14 cellular contexts compared by ENCODE assay signal in the genomic region with DNA sequence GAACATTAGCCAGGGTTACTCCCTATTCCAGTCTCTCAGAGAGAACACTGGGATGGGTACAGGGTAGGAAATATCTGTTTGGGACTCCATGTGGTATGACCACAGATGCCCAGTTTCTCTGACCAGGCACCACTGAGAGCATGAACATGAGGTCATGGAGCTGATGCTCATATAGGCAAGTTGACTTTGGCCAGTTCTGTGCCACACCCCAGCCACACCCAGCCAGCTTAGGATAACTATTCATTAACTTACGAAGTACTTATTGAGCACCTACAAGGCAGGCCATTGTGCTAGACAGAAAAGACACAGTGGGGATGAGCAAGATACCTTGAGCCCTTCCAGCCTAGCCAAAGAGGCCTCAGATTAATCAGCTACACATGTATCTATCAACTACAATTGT.
DNase-seq lines count a peak whose midpoint lies in the region; ATAC-seq and TF ChIP-seq lines count a peak whose summit lies in the region.
"Had no signal": no experiment of that assay in that cellular context is flagged by ENCODE, and none has a peak within 500 bp of the region (broad histone marks: within the 10 kb centered on the region; RNA-seq: fewer than 3 reads in every experiment).

No MANE protein-coding gene starts in this region.

- H3K4me2 ChIP-seq in parathyroid adenoma (ENCODE audit: low read length), result no peak overlapping the region

- TF ChIP-seq CTCF in endodermal cell (conservative IDR thresholded peaks at IDR 0.05), result no peak
- no peak for TF ChIP-seq CTCF in parathyroid adenoma (IDR thresholded peaks at IDR 0.05)

- peaks cover 10% of the 10 kb centered on the region for H3K9me3 ChIP-seq in endodermal cell (ENCODE audit: control insufficient read depth, low read length)
- H3K9me3 ChIP-seq in parathyroid adenoma (ENCODE audit: control insufficient read depth, low read length), result no peaks in the 10 kb centered on the region

- H3K36me3 Mint-ChIP-seq in activated T-cell treated with anti-CD3 and anti-CD28 coated beads, Interleukin-2, amount 50 U/mL, for 24 hours (ENCODE audit: low read depth), result no peaks in the 10 kb centered on the region
- no peaks in the 10 kb centered on the region for H3K36me3 Mint-ChIP-seq in endodermal cell (ENCODE audit: low read depth)

- H3K79me2 ChIP-seq in parathyroid adenoma, result no peaks in the 10 kb centered on the region

- no peak overlapping the region for H3K4me3 Mint-ChIP-seq in activated T-cell treated with anti-CD3 and anti-CD28 coated beads, Interleukin-2, amount 50 U/mL, for 24 hours
- no peak overlapping the region for H3K4me3 Mint-ChIP-seq in endodermal cell
- H3K4me3 Mint-ChIP-seq: B cell; CD4-positive, alpha-beta T cell had no signal

- H3K27me3 Mint-ChIP-seq in activated T-cell treated with anti-CD3 and anti-CD28 coated beads, Interleukin-2, amount 50 U/mL, for 24 hours, result peaks cover 6% of the 10 kb centered on the region
- H3K27me3 Mint-ChIP-seq in endodermal cell (ENCODE audit: insufficient read depth), result peaks cover 19% of the 10 kb centered on the region

- no peak overlapping the region for H3K27ac Mint-ChIP-seq in activated T-cell treated with anti-CD3 and anti-CD28 coated beads, Interleukin-2, amount 50 U/mL, for 24 hours
- H3K27ac Mint-ChIP-seq in endodermal cell, result no peak overlapping the region
- H3K27ac Mint-ChIP-seq: B cell; CD4-positive, alpha-beta T cell had no signal

- H3K4me3 ChIP-seq in endodermal cell (ENCODE audit: low read length), result no peak overlapping the region
- no peak overlapping the region for H3K4me3 ChIP-seq in parathyroid adenoma (ENCODE audit: low read depth, low read length)
- H3K4me3 ChIP-seq: GM12878 had no signal

- peak overlapping the region; percentile 14 for H2AFZ ChIP-seq in parathyroid adenoma

- H3K36me3 ChIP-seq in endodermal cell (ENCODE audit: control insufficient read depth, insufficient read depth, low read length) (no peaks in the 10 kb centered on the region), parathyroid adenoma (ENCODE audit: control insufficient read depth, insufficient read depth, low read length) (no peaks in the 10 kb centered on the region)

- H3K9me3 Mint-ChIP-seq in activated T-cell treated with anti-CD3 and anti-CD28 coated beads, Interleukin-2, amount 50 U/mL, for 24 hours, result peaks cover 4% of the 10 kb centered on the region
- H3K9me3 Mint-ChIP-seq in endodermal cell, result peaks cover 11% of the 10 kb centered on the region

- no peaks in the 10 kb centered on the region for H3K4me1 ChIP-seq in endodermal cell (ENCODE audit: control insufficient read depth, insufficient read depth, low read length)
- peaks cover 12% of the 10 kb centered on the region for H3K4me1 ChIP-seq in parathyroid adenoma

- H3K9ac ChIP-seq in endodermal cell (ENCODE audit: extremely low read depth, low read length, poor library complexity, severe bottlenecking) (no peak overlapping the region), parathyroid adenoma (no peak overlapping the region)

- no peak for ATAC-seq in HG02642 (IDR thresholded peaks at IDR 0.05; ENCODE audit: poor library complexity, unreplicated experiment)
- ATAC-seq: GM12878, HCT116 had no signal

- intact Hi-C loops in posterior vena cava (cut with DNase I), result no loop called here

- DNase-seq in activated T-cell treated with anti-CD3 and anti-CD28 coated beads, Interleukin-2, amount 50 U/mL, for 48 hours, result peak; percentile 5 to 10
- no peak for DNase-seq in activated T-cell treated with anti-CD3 and anti-CD28 coated beads, Interleukin-2, amount 50 U/mL, for 24 hours
- DNase-seq in endodermal cell, result peak; percentile 17
- DNase-seq in UCSD-AML1 (lab: John Stamatoyannopoulos, UW; ENCODE audit: unreplicated experiment), result no peak
- DNase-seq in posterior vena cava (ENCODE audit: low spot score), result no peak
- DNase-seq: C1 segment of cervical spinal cord; Calu3; CD4-positive, alpha-beta T cell; DMS79 had no signal

- H3K27ac ChIP-seq in endodermal cell (ENCODE audit: low read depth, low read length) (no peak overlapping the region), parathyroid adenoma (no peak overlapping the region)

- no peaks in the 10 kb centered on the region for H3K4me1 Mint-ChIP-seq in activated T-cell treated with anti-CD3 and anti-CD28 coated beads, Interleukin-2, amount 50 U/mL, for 24 hours (ENCODE audit: low read depth)
- no peaks in the 10 kb centered on the region for H3K4me1 Mint-ChIP-seq in endodermal cell

- H3K27me3 ChIP-seq in endodermal cell (ENCODE audit: control insufficient read depth, insufficient read depth, low read length, poor library complexity, severe bottlenecking), result no peaks in the 10 kb centered on the region
- H3K27me3 ChIP-seq in parathyroid adenoma (ENCODE audit: control insufficient read depth, insufficient read depth, low read length), result no peaks in the 10 kb centered on the region

- WGBS in endodermal cell (ENCODE audit: insufficient coverage in 1 of 2, insufficient read length in 1 of 2), 2 experiments, result 92% methylated on average over 1 of the region's 1 CpG; no CpG with 5 or more reads in 1 of the 2 experiments

Comparison
In these comparisons a context has a peak if more than half of its experiments do, and no peak if none do; other contexts are left out.
1. DNase-seq: peak in activated T-cell treated with anti-CD3 and anti-CD28 coated beads, Interleukin-2, amount 50 U/mL, for 48 hours (2 of 2) and endodermal cell (single experiment); none in activated T-cell treated with anti-CD3 and anti-CD28 coated beads, Interleukin-2, amount 50 U/mL, for 24 hours (single experiment), UCSD-AML1 (single experiment) and posterior vena cava (single experiment).